1 cellular context compared by ENCODE assay signal in the genomic region with DNA sequence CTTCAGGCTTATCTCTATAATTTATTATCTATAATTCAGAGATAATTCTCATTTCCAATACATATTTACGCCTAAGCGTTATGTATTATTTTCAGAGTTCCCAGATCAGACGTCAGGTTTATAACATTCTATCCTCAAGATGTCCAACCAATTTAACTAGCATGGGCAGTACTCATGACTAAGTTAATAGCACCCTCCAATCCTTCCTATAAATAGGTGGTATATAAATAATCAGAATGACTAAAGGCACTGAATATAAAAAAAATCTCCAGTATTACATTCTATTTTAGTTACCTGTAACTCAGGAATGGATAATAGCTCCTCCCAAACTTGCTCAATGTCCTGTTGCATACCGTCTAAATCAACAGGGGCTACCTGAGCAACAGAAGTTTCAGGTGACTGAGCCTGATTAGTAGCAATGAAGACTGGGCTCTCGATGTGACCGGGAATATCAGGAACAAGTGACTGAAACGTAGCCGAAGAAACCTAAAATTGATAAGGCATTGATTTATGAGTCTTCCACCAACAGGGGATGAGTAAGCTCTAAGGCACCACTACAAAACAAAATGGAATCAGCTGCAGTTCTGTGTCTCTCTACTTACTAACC.
TF ChIP-seq lines count a peak whose summit lies in the region.

No MANE protein-coding gene starts in this region.

TF ChIP-seq in K562, 482 proteins besides CTCF, POLR2A, EP300 and RAD21:
- TF ChIP-seq, protein P1, sequence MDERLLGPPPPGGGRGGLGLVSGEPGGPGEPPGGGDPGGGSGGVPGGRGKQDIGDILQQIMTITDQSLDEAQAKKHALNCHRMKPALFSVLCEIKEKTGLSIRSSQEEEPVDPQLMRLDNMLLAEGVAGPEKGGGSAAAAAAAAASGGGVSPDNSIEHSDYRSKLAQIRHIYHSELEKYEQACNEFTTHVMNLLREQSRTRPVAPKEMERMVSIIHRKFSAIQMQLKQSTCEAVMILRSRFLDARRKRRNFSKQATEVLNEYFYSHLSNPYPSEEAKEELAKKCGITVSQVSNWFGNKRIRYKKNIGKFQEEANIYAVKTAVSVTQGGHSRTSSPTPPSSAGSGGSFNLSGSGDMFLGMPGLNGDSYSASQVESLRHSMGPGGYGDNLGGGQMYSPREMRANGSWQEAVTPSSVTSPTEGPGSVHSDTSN (CRISPR knock-in tag; IDR thresholded peaks at IDR 0.05; ENCODE audit: low read depth), result no peak
- TF ChIP-seq, protein P1 (tag; conservative IDR thresholded peaks at IDR 0.05; ENCODE audit: low read depth), result peak; percentile 56
- TF ChIP-seq, protein P2, sequence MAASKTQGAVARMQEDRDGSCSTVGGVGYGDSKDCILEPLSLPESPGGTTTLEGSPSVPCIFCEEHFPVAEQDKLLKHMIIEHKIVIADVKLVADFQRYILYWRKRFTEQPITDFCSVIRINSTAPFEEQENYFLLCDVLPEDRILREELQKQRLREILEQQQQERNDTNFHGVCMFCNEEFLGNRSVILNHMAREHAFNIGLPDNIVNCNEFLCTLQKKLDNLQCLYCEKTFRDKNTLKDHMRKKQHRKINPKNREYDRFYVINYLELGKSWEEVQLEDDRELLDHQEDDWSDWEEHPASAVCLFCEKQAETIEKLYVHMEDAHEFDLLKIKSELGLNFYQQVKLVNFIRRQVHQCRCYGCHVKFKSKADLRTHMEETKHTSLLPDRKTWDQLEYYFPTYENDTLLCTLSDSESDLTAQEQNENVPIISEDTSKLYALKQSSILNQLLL (CRISPR knock-in tag; IDR thresholded peaks at IDR 0.05; ENCODE audit: borderline replicate concordance), result peak; percentile 70; the same call in 1 of the 2 replicates
- TF ChIP-seq, protein P3, sequence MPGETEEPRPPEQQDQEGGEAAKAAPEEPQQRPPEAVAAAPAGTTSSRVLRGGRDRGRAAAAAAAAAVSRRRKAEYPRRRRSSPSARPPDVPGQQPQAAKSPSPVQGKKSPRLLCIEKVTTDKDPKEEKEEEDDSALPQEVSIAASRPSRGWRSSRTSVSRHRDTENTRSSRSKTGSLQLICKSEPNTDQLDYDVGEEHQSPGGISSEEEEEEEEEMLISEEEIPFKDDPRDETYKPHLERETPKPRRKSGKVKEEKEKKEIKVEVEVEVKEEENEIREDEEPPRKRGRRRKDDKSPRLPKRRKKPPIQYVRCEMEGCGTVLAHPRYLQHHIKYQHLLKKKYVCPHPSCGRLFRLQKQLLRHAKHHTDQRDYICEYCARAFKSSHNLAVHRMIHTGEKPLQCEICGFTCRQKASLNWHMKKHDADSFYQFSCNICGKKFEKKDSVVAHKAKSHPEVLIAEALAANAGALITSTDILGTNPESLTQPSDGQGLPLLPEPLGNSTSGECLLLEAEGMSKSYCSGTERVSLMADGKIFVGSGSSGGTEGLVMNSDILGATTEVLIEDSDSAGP (CRISPR knock-in tag; IDR thresholded peaks at IDR 0.05), result no peak
- TF ChIP-seq MEIS2 (IDR thresholded peaks at IDR 0.05; ENCODE audit: partially characterized antibody), result peak; percentile 18
